In genomic region chr3:169765281-169765624, GRCh38 we compare ENCODE assay signal across 8 cellular contexts. TPM values are rescaled to one million over a fixed set of nuclear protein-coding genes. Genes with fewer than 3 reads are reported as not detected.
DNase-seq lines count a peak whose midpoint lies in the region; ATAC-seq, FAIRE-seq and TF ChIP-seq lines count a peak whose summit lies in the region.

No MANE protein-coding gene starts in this region.

- H3K9me3 ChIP-seq in OCI-LY1 (ENCODE audit: low read length) (no peaks in the 10 kb centered on the region), H1 (ENCODE audit: insufficient read depth in 2 of 2, low read depth in 1 of 2, low read length in 1 of 2) (peaks cover 0 to 3% of the 10 kb centered on the region in 2 experiments; a peak in 1 of 4 replicates), neutrophil (no peaks in the 10 kb centered on the region)

- H3K27me3 ChIP-seq in OCI-LY1 (ENCODE audit: insufficient read depth, low read length) (no peaks in the 10 kb centered on the region), H1 (replicated peaks in 1 of 4; ENCODE audit: control insufficient read depth in 3 of 4, extremely low read depth in 1 of 4, insufficient read depth in 3 of 4, low read length in 3 of 4) (no peaks in the 10 kb centered on the region), neutrophil (peaks cover 6% of the 10 kb centered on the region)

- CTCF ChIA-PET in H1 (lab: Charles Lee; ENCODE audit: partially characterized antibody) = interaction anchor here (0.6 to 2.3 kb wide), 2 partner anchors 8 to 181 kb away, joined by 3 to 7 read pairs; partner anchors contain the start of gene MYNN

- H3K27me3 Mint-ChIP-seq in CD14-positive monocyte (ENCODE audit: low read depth in 3 of 3) = peaks cover 2 to 7% (median 5%) of the 10 kb centered on the region in 3 donors

- no peak overlapping the region for H2BK15ac ChIP-seq in H1 (ENCODE audit: low read length)

- WGBS in H1 (ENCODE audit: extremely low coverage in 1 of 2, insufficient coverage in 1 of 2, insufficient read length in 1 of 2, insufficient replicate concordance in 2 of 2, low coverage in 1 of 2, low lambda C conversion rate in 2 of 2, missing lambda C conversion rate in 1 of 2), 2 experiments = 54% methylated on average over 6 of the region's 6 CpGs; no CpG with 5 or more reads in 1 of the 2 experiments

- no peak overlapping the region for H2BK120ac ChIP-seq in H1 (replicated peaks; ENCODE audit: low read depth, low read length)

- no peak overlapping the region for H2BK20ac ChIP-seq in H1 (ENCODE audit: low read length)

- peaks cover 21% of the 10 kb centered on the region for H3K4me1 ChIP-seq in OCI-LY1 (ENCODE audit: insufficient read depth, low read length, severe bottlenecking)
- peaks cover 0 to 2% (median 0%) of the 10 kb centered on the region in 4 experiments; a peak in 3 of 7 replicates for H3K4me1 ChIP-seq in H1 (replicated peaks in 1 of 4; ENCODE audit: control insufficient read depth in 3 of 4, insufficient read depth in 4 of 4, low read length in 3 of 4)
- peaks cover 26 to 36% of the 10 kb centered on the region in 2 experiments for H3K4me1 ChIP-seq in neutrophil (ENCODE audit: control insufficient read depth in 1 of 2, insufficient read depth in 1 of 2, low read depth in 1 of 2, low read length in 1 of 2)

- H3K4me3 ChIP-seq in OCI-LY1 (ENCODE audit: low read depth, low read length, poor library complexity, severe bottlenecking) (peak overlapping the region; percentile 79), H1 (ENCODE audit: extremely low read depth in 1 of 4, insufficient read depth in 2 of 4, low read depth in 3 of 4, low read length in 4 of 4) (peak overlapping the region; percentile 65 to 83 (median 79); a peak in 7 of 8 replicates), neutrophil (ENCODE audit: low read depth in 1 of 2, low read length in 1 of 2) (peak overlapping the region; percentile 85)

- H3K4me2 ChIP-seq in OCI-LY1 (ENCODE audit: low read length) = peak overlapping the region; percentile 63
- H3K4me2 ChIP-seq in H1 (ENCODE audit: insufficient read depth in 1 of 2, low read depth in 2 of 2, low read length in 2 of 2) = peak overlapping the region; percentile 69 to 94

- H3K4me1 Mint-ChIP-seq in CD14-positive monocyte = peaks cover 15% of the 10 kb centered on the region

- no peak overlapping the region for H4K91ac ChIP-seq in H1 (replicated peaks; ENCODE audit: insufficient read length, low read length)

- H4K5ac ChIP-seq in H1 (ENCODE audit: insufficient read length, low read depth, low read length) = peak overlapping the region; percentile 14

- H3F3A ChIP-seq in OCI-LY1 (ENCODE audit: insufficient read depth, low read length) = peaks cover 33% of the 10 kb centered on the region

- H3K27ac ChIP-seq in OCI-LY1 (ENCODE audit: low read depth, low read length, poor library complexity, severe bottlenecking) = peak overlapping the region; percentile 90
- no peak overlapping the region for H3K27ac ChIP-seq in H1 (ENCODE audit: low read depth, low read length)
- peak overlapping the region; percentile 90 for H3K27ac ChIP-seq in neutrophil

- H4K20me1 ChIP-seq in OCI-LY1 (ENCODE audit: insufficient read depth, low read length) (no peaks in the 10 kb centered on the region), H1 (replicated peaks in 1 of 2; ENCODE audit: control insufficient read depth in 1 of 2, insufficient read depth in 2 of 2, low read length in 2 of 2) (no peaks in the 10 kb centered on the region)

- POLR2A ChIA-PET in H1 (lab: Charles Lee; ENCODE audit: partially characterized antibody) = interaction anchor here (1.0 to 4.7 kb wide), 4 partner anchors 8 to 100 kb away, joined by 3 to 30 read pairs (median 3); partner anchors contain the start of genes LRRC34, LRRIQ4 and MYNN

- peak overlapping the region; percentile 98 to 99 for H3K4me3 Mint-ChIP-seq in CD14-positive monocyte

- no peak overlapping the region for H2BK12ac ChIP-seq in H1 (ENCODE audit: low read depth, low read length)

- intact Hi-C loops in CD14-positive monocyte (cut with micrococcal nuclease) = loop anchor here (5.0 to 10.0 kb wide), 4 partner anchors 100 to 272 kb away; partner anchors contain the start of genes SEC62 (in 2 of the 2), GPR160 (in 1 of the 2) and LRRC31 (in 1 of the 2)

- ATAC-seq in HG03039 (IDR thresholded peaks at IDR 0.05; ENCODE audit: unreplicated experiment) = no peak

- H2AK5ac ChIP-seq in H1 (ENCODE audit: low read depth, low read length) = no peak overlapping the region

- H3K27ac Mint-ChIP-seq in CD14-positive monocyte = peak overlapping the region; percentile 79 to 99 (median 87)

- H3K4ac ChIP-seq in H1 (replicated peaks; ENCODE audit: insufficient read length, low read depth, low read length) = no peak overlapping the region

- no peak for TF ChIP-seq EP300 in H1 (IDR thresholded peaks at IDR 0.05; ENCODE audit: borderline replicate concordance in 1 of 2, low read depth in 2 of 2, low read length in 2 of 2)

- no peaks in the 10 kb centered on the region for H3K79me1 ChIP-seq in H1 (ENCODE audit: low read depth, low read length)

- no peaks in the 10 kb centered on the region for H3K79me2 ChIP-seq in OCI-LY1 (ENCODE audit: insufficient read depth, low read length)
- H3K79me2 ChIP-seq in H1 (ENCODE audit: control insufficient read depth in 1 of 2, insufficient read depth in 2 of 2, low read length in 2 of 2) = no peaks in the 10 kb centered on the region

- no peak overlapping the region for H3K14ac ChIP-seq in H1 (ENCODE audit: insufficient read length)

- no peak overlapping the region for H3K56ac ChIP-seq in H1 (replicated peaks; ENCODE audit: insufficient read length, low read depth, low read length)

- DNase-seq in CD14-positive monocyte (ENCODE audit: low spot score) (no peak), H1 (ENCODE audit: low read depth in 1 of 2, low spot score in 2 of 2) (no peak), GM19239 (ENCODE audit: insufficient read length, low spot score) (no peak), HCEC 1CT (no peak), DMS53 (lab: John Stamatoyannopoulos, UW) (no peak)

- TF ChIP-seq POLR2A in H1 (IDR thresholded peaks at IDR 0.05; ENCODE audit: control extremely low read depth in 1 of 2, low read depth in 2 of 2, low read length in 2 of 2) = no peak

- H2AFZ ChIP-seq in OCI-LY1 (ENCODE audit: low read length) = 0 out of 2 replicates have a peak overlapping the region, but pooled peaks have one; percentile 12
- no peak overlapping the region for H2AFZ ChIP-seq in H1 (ENCODE audit: low read length)

- H3K9me2 ChIP-seq in OCI-LY1 (ENCODE audit: low read depth, low read length) = no peaks in the 10 kb centered on the region

- H3K36me3 ChIP-seq in OCI-LY1 (ENCODE audit: insufficient read depth, low read length) (no peaks in the 10 kb centered on the region), H1 (ENCODE audit: control insufficient read depth in 2 of 4, insufficient read depth in 4 of 4, low read length in 3 of 4) (no peaks in the 10 kb centered on the region), neutrophil (no peaks in the 10 kb centered on the region)

- H3K23me2 ChIP-seq in H1 (ENCODE audit: low read depth, low read length) = peaks cover 4% of the 10 kb centered on the region; the same call in 1 of the 2 replicates

- TF ChIP-seq CTCF in CD14-positive monocyte (IDR thresholded peaks at IDR 0.05) (no peak), OCI-LY1 (IDR thresholded peaks at IDR 0.05; ENCODE audit: low read length) (no peak), H1 (IDR thresholded peaks at IDR 0.05; ENCODE audit: control extremely low read depth in 1 of 3, insufficient read depth in 1 of 3, low read depth in 1 of 3, low read length in 3 of 3) (no peak), neutrophil (IDR thresholded peaks at IDR 0.05) (no peak)

- H3K9ac ChIP-seq in OCI-LY1 (ENCODE audit: low read length) = peak overlapping the region; percentile 51
- peak overlapping the region in 2 of 4 experiments; percentile 35 to 38; a peak in 2 of 7 replicates for H3K9ac ChIP-seq in H1 (replicated peaks in 1 of 4; ENCODE audit: extremely low read depth in 1 of 4, low read depth in 3 of 4, low read length in 3 of 4)

- H3K36me3 Mint-ChIP-seq in CD14-positive monocyte = no peaks in the 10 kb centered on the region

- no peak overlapping the region for H3K23ac ChIP-seq in H1 (ENCODE audit: insufficient read length)

- no peak overlapping the region for H4K8ac ChIP-seq in H1 (ENCODE audit: extremely low read depth, insufficient read depth, low read length)

- H3K9me3 Mint-ChIP-seq in CD14-positive monocyte = peaks cover 2 to 13% (median 5%) of the 10 kb centered on the region in 7 donors

- peak overlapping the region; percentile 43; the same call in 1 of the 2 replicates for H3K18ac ChIP-seq in H1 (ENCODE audit: extremely low read depth, low read length)

- FAIRE-seq in H1 (lab: Jason Lieb, UNC) (no peak), GM19239 (lab: Jason Lieb, UNC) (no peak)

- TF ChIP-seq RAD21 in H1 (IDR thresholded peaks at IDR 0.05 in 1 of 2, conservative IDR thresholded peaks at IDR 0.05 in 1 of 2; ENCODE audit: low read depth in 2 of 2, low read length in 2 of 2) = no peak

- no peak overlapping the region for H2BK5ac ChIP-seq in H1 (ENCODE audit: low read depth, low read length)

RNA-seq across cellular contexts. Expression of gene TERC, which starts 0.4 kb away (rescaled TPM):
- under 1 TPM in 1 of 2 donors, not detected in 1; 0.76 TPM for polyA plus RNA-seq in CD14-positive monocyte
- 14.0 and 17.0 TPM in 2 replicates for total RNA-seq in H1 (2021; fragmentation: NEBNext Ultra II Directional; extraction: Animal tissue kit (Norgen Biotek cat#: 25700))
- 2.3 and 5.4 TPM in 2 replicates for polyA plus RNA-seq in H1 (2011; rRNA removed)
- 1.5 TPM for polyA plus RNA-seq in H1 (2011; cell fraction: cytosol; rRNA removed)
- 8.6 TPM for polyA plus RNA-seq in H1 (2011; cell fraction: nucleus; rRNA removed)
- 0.50 TPM in 1 of 4 replicates, not detected in the others for polyA plus RNA-seq in H1 (2012, experiment 1 of 2)
- polyA plus RNA-seq in H1 (2012, experiment 2 of 2) = not detected
- polyA plus RNA-seq in H1 (2013, experiment 1 of 2) = 0.65 TPM
- 0.87 TPM for polyA plus RNA-seq in H1 (2013, experiment 2 of 2)
- polyA minus RNA-seq in H1 (2011; rRNA and poly(A)+ RNA removed) = 7.1 and 10.0 TPM in 2 replicates
- polyA minus RNA-seq in H1 (2011; cell fraction: cytosol; rRNA and poly(A)+ RNA removed) = 152 TPM
- polyA minus RNA-seq in H1 (2011; cell fraction: nucleus; rRNA and poly(A)+ RNA removed) = 326 TPM

RNA-seq across cellular contexts. Expression of gene ACTRT3, which starts 4.1 kb away (rescaled TPM):
- under 1 TPM in 1 of 2 donors, not detected in 1; 0.08 TPM for polyA plus RNA-seq in CD14-positive monocyte
- 5.9 and 7.1 TPM in 2 replicates for total RNA-seq in H1 (2021; fragmentation: NEBNext Ultra II Directional; extraction: Animal tissue kit (Norgen Biotek cat#: 25700))
- 3.0 and 3.4 TPM in 2 replicates for polyA plus RNA-seq in H1 (2011; rRNA removed)
- polyA plus RNA-seq in H1 (2011; cell fraction: cytosol; rRNA removed) = 3.7 TPM
- 2.8 TPM for polyA plus RNA-seq in H1 (2011; cell fraction: nucleus; rRNA removed)
- polyA plus RNA-seq in H1 (2012, experiment 1 of 2) = 4.5 to 5.9 TPM (median 4.8 TPM) in 4 replicates
- polyA plus RNA-seq in H1 (2012, experiment 2 of 2) = 1.4 TPM
- polyA plus RNA-seq in H1 (2013, experiment 1 of 2) = 3.0 TPM
- polyA plus RNA-seq in H1 (2013, experiment 2 of 2) = 3.0 TPM
- polyA minus RNA-seq in H1 (2011; rRNA and poly(A)+ RNA removed) = 7.5 and 9.0 TPM in 2 replicates
- polyA minus RNA-seq in H1 (2011; cell fraction: cytosol; rRNA and poly(A)+ RNA removed) = 1.1 TPM
- polyA minus RNA-seq in H1 (2011; cell fraction: nucleus; rRNA and poly(A)+ RNA removed) = 6.1 TPM

RNA-seq across cellular contexts. Expression of gene MYNN, which starts 7.9 kb away (rescaled TPM):
- polyA plus RNA-seq in CD14-positive monocyte (1 to 10 TPM; 8.7 to 9.0 TPM), H1 (2011; rRNA removed) (3.6 and 7.3 TPM in 2 replicates)
- total RNA-seq in H1 (2021; fragmentation: NEBNext Ultra II Directional; extraction: Animal tissue kit (Norgen Biotek cat#: 25700)) = 13.9 and 15.2 TPM in 2 replicates
- polyA plus RNA-seq in H1 (2011; cell fraction: cytosol; rRNA removed) = 8.8 TPM
- 6.2 TPM for polyA plus RNA-seq in H1 (2011; cell fraction: nucleus; rRNA removed)
- 10.1 to 14.0 TPM (median 11.3 TPM) in 4 replicates for polyA plus RNA-seq in H1 (2012, experiment 1 of 2)
- 0.71 TPM for polyA plus RNA-seq in H1 (2012, experiment 2 of 2)
- polyA plus RNA-seq in H1 (2013, experiment 1 of 2) = 11.6 TPM
- 10.1 TPM for polyA plus RNA-seq in H1 (2013, experiment 2 of 2)
- polyA minus RNA-seq in H1 (2011; rRNA and poly(A)+ RNA removed) = 18.1 and 36.8 TPM in 2 replicates
- polyA minus RNA-seq in H1 (2011; cell fraction: cytosol; rRNA and poly(A)+ RNA removed) = 12.3 TPM
- 19.1 TPM for polyA minus RNA-seq in H1 (2011; cell fraction: nucleus; rRNA and poly(A)+ RNA removed)

RNA-seq across cellular contexts. Expression of gene LRRIQ4, which starts 47.4 kb away (rescaled TPM):
- not detected for polyA plus RNA-seq in CD14-positive monocyte
- total RNA-seq in H1 (2021; fragmentation: NEBNext Ultra II Directional; extraction: Animal tissue kit (Norgen Biotek cat#: 25700)) = not detected in 2 replicates
- polyA plus RNA-seq in H1 (2011; rRNA removed) = 0.08 and 0.14 TPM in 2 replicates
- 0.10 TPM for polyA plus RNA-seq in H1 (2011; cell fraction: cytosol; rRNA removed)
- 0.17 TPM for polyA plus RNA-seq in H1 (2011; cell fraction: nucleus; rRNA removed)
- polyA plus RNA-seq in H1 (2012, experiment 1 of 2) = 0.17 TPM in 1 of 4 replicates, not detected in the others
- polyA plus RNA-seq in H1 (2012, experiment 2 of 2) = not detected
- 0.04 TPM for polyA plus RNA-seq in H1 (2013, experiment 1 of 2)
- polyA plus RNA-seq in H1 (2013, experiment 2 of 2) = 0.07 TPM
- polyA minus RNA-seq in H1 (2011; rRNA and poly(A)+ RNA removed) = 0.25 TPM in 1 of 2 replicates, not detected in the other
- polyA minus RNA-seq in H1 (2011; cell fraction: cytosol; rRNA and poly(A)+ RNA removed) = not detected
- polyA minus RNA-seq in H1 (2011; cell fraction: nucleus; rRNA and poly(A)+ RNA removed) = not detected

RNA-seq across cellular contexts. Expression of gene LRRC34, which starts 47.5 kb away (rescaled TPM):
- polyA plus RNA-seq in CD14-positive monocyte (under 1 TPM; 0.25 to 0.61 TPM), H1 (2011; rRNA removed) (3.0 and 4.1 TPM in 2 replicates)
- total RNA-seq in H1 (2021; fragmentation: NEBNext Ultra II Directional; extraction: Animal tissue kit (Norgen Biotek cat#: 25700)) = 3.3 and 4.6 TPM in 2 replicates
- 4.9 TPM for polyA plus RNA-seq in H1 (2011; cell fraction: cytosol; rRNA removed)
- 3.2 TPM for polyA plus RNA-seq in H1 (2011; cell fraction: nucleus; rRNA removed)
- 3.1 to 5.3 TPM (median 3.7 TPM) in 4 replicates for polyA plus RNA-seq in H1 (2012, experiment 1 of 2)
- 0.83 TPM for polyA plus RNA-seq in H1 (2012, experiment 2 of 2)
- polyA plus RNA-seq in H1 (2013, experiment 1 of 2) = 2.7 TPM
- polyA plus RNA-seq in H1 (2013, experiment 2 of 2) = 3.0 TPM
- 2.1 and 5.4 TPM in 2 replicates for polyA minus RNA-seq in H1 (2011; rRNA and poly(A)+ RNA removed)
- polyA minus RNA-seq in H1 (2011; cell fraction: cytosol; rRNA and poly(A)+ RNA removed) = 3.2 TPM
- polyA minus RNA-seq in H1 (2011; cell fraction: nucleus; rRNA and poly(A)+ RNA removed) = 8.2 TPM
